ENCODE assay signal across 1 cellular context in genomic region chr10:32207544-32207943, GRCh38.
TF ChIP-seq lines count a peak whose summit lies in the region.

No MANE protein-coding gene starts in this region.

TF ChIP-seq in HepG2, 621 proteins besides CTCF, POLR2A, EP300 and RAD21 (continued from another document and continues in another):
- no peak for TF ChIP-seq GABPA (IDR thresholded peaks at IDR 0.05; ENCODE audit: low read depth, low read length)
- no peak for TF ChIP-seq GABPA (CRISPR knock-in tag; IDR thresholded peaks at IDR 0.05; ENCODE audit: low read depth)
- TF ChIP-seq ZBTB20 (CRISPR knock-in tag; IDR thresholded peaks at IDR 0.05; ENCODE audit: borderline replicate concordance, low read depth) = peak; percentile 49; the same call in 1 of the 2 replicates
- TF ChIP-seq ZBTB3 (CRISPR knock-in tag; IDR thresholded peaks at IDR 0.05; ENCODE audit: borderline replicate concordance, low read depth) = no peak
- no peak for TF ChIP-seq KLF13 (CRISPR knock-in tag; IDR thresholded peaks at IDR 0.05)
- TF ChIP-seq SMC3 (IDR thresholded peaks at IDR 0.05; ENCODE audit: low read length) = peak; percentile 85
- no peak for TF ChIP-seq RELA (CRISPR knock-in tag; IDR thresholded peaks at IDR 0.05)
- TF ChIP-seq ZNF24 (IDR thresholded peaks at IDR 0.05) = no peak
- no peak for TF ChIP-seq CAMTA2 (CRISPR knock-in tag; IDR thresholded peaks at IDR 0.05; ENCODE audit: borderline replicate concordance)
- TF ChIP-seq ASH2L (IDR thresholded peaks at IDR 0.05; ENCODE audit: insufficient read length, low read depth, low read length) = no peak
- TF ChIP-seq ZNF234 (CRISPR knock-in tag; conservative IDR thresholded peaks at IDR 0.05) = no peak
- no peak for TF ChIP-seq ZNF883 (CRISPR knock-in tag; IDR thresholded peaks at IDR 0.05; ENCODE audit: not compliant biosample characterization)
- TF ChIP-seq ZZZ3 (CRISPR knock-in tag; IDR thresholded peaks at IDR 0.05; ENCODE audit: borderline replicate concordance) = no peak
- TF ChIP-seq ZNF143 (CRISPR knock-in tag; IDR thresholded peaks at IDR 0.05) = peak; percentile 61
- no peak for TF ChIP-seq ATM (IDR thresholded peaks at IDR 0.05; ENCODE audit: borderline replicate concordance)
- TF ChIP-seq, protein P1, sequence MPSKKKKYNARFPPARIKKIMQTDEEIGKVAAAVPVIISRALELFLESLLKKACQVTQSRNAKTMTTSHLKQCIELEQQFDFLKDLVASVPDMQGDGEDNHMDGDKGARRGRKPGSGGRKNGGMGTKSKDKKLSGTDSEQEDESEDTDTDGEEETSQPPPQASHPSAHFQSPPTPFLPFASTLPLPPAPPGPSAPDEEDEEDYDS (CRISPR knock-in tag; IDR thresholded peaks at IDR 0.05) = no peak
- TF ChIP-seq BRCA1 (CRISPR knock-in tag; IDR thresholded peaks at IDR 0.05) = no peak
- TF ChIP-seq ZNF776 (CRISPR knock-in tag; IDR thresholded peaks at IDR 0.05) = no peak
- TF ChIP-seq ZNF276 (CRISPR knock-in tag; IDR thresholded peaks at IDR 0.05; ENCODE audit: low read depth) = no peak
- no peak for TF ChIP-seq ZNF33A (CRISPR knock-in tag; IDR thresholded peaks at IDR 0.05; ENCODE audit: borderline replicate concordance)
- TF ChIP-seq ZNF124 (CRISPR knock-in tag; IDR thresholded peaks at IDR 0.05) = no peak
- TF ChIP-seq BHLHE40 (IDR thresholded peaks at IDR 0.05; ENCODE audit: low read length) = no peak
- TF ChIP-seq ZNF660 (CRISPR knock-in tag; IDR thresholded peaks at IDR 0.05; ENCODE audit: borderline replicate concordance, low read depth) = no peak
- TF ChIP-seq, protein P2, sequence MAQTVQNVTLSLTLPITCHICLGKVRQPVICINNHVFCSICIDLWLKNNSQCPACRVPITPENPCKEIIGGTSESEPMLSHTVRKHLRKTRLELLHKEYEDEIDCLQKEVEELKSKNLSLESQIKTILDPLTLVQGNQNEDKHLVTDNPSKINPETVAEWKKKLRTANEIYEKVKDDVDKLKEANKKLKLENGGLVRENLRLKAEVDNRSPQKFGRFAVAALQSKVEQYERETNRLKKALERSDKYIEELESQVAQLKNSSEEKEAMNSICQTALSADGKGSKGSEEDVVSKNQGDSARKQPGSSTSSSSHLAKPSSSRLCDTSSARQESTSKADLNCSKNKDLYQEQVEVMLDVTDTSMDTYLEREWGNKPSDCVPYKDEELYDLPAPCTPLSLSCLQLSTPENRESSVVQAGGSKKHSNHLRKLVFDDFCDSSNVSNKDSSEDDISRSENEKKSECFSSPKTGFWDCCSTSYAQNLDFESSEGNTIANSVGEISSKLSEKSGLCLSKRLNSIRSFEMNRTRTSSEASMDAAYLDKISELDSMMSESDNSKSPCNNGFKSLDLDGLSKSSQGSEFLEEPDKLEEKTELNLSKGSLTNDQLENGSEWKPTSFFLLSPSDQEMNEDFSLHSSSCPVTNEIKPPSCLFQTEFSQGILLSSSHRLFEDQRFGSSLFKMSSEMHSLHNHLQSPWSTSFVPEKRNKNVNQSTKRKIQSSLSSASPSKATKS (CRISPR knock-in tag; IDR thresholded peaks at IDR 0.05) = no peak
- no peak for TF ChIP-seq ZNF687 (CRISPR knock-in tag; IDR thresholded peaks at IDR 0.05)
- TF ChIP-seq, protein P3, sequence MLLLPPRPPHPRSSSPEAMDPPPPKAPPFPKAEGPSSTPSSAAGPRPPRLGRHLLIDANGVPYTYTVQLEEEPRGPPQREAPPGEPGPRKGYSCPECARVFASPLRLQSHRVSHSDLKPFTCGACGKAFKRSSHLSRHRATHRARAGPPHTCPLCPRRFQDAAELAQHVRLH (CRISPR knock-in tag; IDR thresholded peaks at IDR 0.05; ENCODE audit: borderline replicate concordance, low read depth) = peak; percentile 47; the same call in 1 of the 2 replicates
- no peak for TF ChIP-seq MTF1 (CRISPR knock-in tag; IDR thresholded peaks at IDR 0.05)
- TF ChIP-seq PRDM15 (CRISPR knock-in tag; IDR thresholded peaks at IDR 0.05) = no peak
- TF ChIP-seq FOXK1 (CRISPR knock-in tag; IDR thresholded peaks at IDR 0.05; ENCODE audit: borderline replicate concordance, low read depth) = no peak
- TF ChIP-seq ZKSCAN8 (CRISPR knock-in tag; IDR thresholded peaks at IDR 0.05; ENCODE audit: borderline replicate concordance) = no peak
- 0 out of 2 replicates have a peak, but pooled peaks have one; percentile 21 for TF ChIP-seq TARDBP (CRISPR knock-in tag; IDR thresholded peaks at IDR 0.05)
- no peak for TF ChIP-seq RXRB (CRISPR knock-in tag; IDR thresholded peaks at IDR 0.05; ENCODE audit: borderline replicate concordance)
- TF ChIP-seq ZNF644 (CRISPR knock-in tag; IDR thresholded peaks at IDR 0.05; ENCODE audit: low read depth) = no peak
- TF ChIP-seq ZNF264 (CRISPR knock-in tag; IDR thresholded peaks at IDR 0.05) = no peak
- peak; percentile 92 for TF ChIP-seq STAG1 (CRISPR knock-in tag; IDR thresholded peaks at IDR 0.05)
- no peak for TF ChIP-seq TBX3 (IDR thresholded peaks at IDR 0.05; ENCODE audit: borderline replicate concordance)
- TF ChIP-seq NFKBIZ (CRISPR knock-in tag; IDR thresholded peaks at IDR 0.05) = no peak
- TF ChIP-seq REPIN1 (CRISPR knock-in tag; IDR thresholded peaks at IDR 0.05; ENCODE audit: borderline replicate concordance, low read depth) = peak; percentile 40; the same call in 1 of the 2 replicates
- TF ChIP-seq, protein P4, sequence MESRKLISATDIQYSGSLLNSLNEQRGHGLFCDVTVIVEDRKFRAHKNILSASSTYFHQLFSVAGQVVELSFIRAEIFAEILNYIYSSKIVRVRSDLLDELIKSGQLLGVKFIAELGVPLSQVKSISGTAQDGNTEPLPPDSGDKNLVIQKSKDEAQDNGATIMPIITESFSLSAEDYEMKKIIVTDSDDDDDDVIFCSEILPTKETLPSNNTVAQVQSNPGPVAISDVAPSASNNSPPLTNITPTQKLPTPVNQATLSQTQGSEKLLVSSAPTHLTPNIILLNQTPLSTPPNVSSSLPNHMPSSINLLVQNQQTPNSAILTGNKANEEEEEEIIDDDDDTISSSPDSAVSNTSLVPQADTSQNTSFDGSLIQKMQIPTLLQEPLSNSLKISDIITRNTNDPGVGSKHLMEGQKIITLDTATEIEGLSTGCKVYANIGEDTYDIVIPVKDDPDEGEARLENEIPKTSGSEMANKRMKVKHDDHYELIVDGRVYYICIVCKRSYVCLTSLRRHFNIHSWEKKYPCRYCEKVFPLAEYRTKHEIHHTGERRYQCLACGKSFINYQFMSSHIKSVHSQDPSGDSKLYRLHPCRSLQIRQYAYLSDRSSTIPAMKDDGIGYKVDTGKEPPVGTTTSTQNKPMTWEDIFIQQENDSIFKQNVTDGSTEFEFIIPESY (CRISPR knock-in tag; IDR thresholded peaks at IDR 0.05) = no peak
- no peak for TF ChIP-seq ZNF674 (CRISPR knock-in tag; IDR thresholded peaks at IDR 0.05; ENCODE audit: low read depth)
- no peak for TF ChIP-seq ZNF331 (CRISPR knock-in tag; IDR thresholded peaks at IDR 0.05)
- no peak for TF ChIP-seq HMG20A (CRISPR knock-in tag; IDR thresholded peaks at IDR 0.05; ENCODE audit: borderline replicate concordance)
- peak; percentile 54 for TF ChIP-seq XRCC5 (optimal IDR thresholded peaks at IDR 0.05; ENCODE audit: low read length)
- TF ChIP-seq MNT (IDR thresholded peaks at IDR 0.05) = no peak
